Comparison of ENCODE assay signal across 8 cellular contexts in the genomic region with DNA sequence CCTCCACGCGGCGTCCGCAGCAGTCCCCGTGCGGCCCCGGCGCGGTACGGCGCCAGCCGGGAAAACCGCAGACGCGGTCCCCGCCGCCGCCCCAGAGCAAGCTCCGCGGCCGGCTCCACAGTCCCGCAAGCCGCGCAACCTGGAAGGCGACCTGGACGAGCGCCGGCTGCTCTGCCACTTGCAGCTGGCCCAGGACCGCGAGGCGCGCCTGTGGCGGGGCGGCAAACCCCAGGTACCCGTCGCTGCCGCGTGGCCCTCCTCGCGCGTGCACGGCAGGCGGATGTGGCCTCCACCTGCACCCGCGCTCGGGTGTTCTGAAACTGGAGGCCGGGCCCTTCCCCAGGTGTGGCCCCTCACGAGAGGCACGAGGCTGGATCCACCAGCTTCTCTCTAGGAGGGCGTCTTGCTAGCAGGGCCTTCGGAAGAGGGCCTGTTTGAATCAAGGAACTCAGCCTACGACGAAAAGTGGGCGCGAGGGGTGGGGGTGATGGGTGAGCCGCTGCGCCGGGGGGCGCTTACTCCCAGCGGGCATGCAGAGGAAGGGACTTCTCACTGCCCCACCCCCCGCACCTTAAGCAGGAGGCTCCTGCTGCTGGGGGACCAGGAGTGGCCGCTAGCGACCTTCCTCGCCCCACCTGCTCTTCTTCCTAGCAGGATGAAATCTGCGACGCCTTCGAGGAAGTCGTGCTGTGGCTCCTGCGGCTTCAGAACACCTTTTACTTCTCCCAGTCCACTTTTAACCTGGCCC. TPM values are rescaled to one million over a fixed set of nuclear protein-coding genes. Genes with fewer than 3 reads are reported as not detected.
DNase-seq lines count a peak whose midpoint lies in the region; ATAC-seq and TF ChIP-seq lines count a peak whose summit lies in the region.

No MANE protein-coding gene starts in this region.

- H3K4me1 Mint-ChIP-seq in CD4-positive, alpha-beta memory T cell, result peaks cover 8 to 28% (median 15%) of the 10 kb centered on the region in 4 donors
- H3K4me1 Mint-ChIP-seq in T-cell, result peaks cover 6 to 21% (median 19%) of the 10 kb centered on the region in 3 donors
- H3K4me1 Mint-ChIP-seq in neural crest cell, result no peaks in the 10 kb centered on the region

- no peaks in the 10 kb centered on the region for H3K9me3 Mint-ChIP-seq in CD4-positive, alpha-beta memory T cell
- no peaks in the 10 kb centered on the region for H3K9me3 Mint-ChIP-seq in T-cell
- H3K9me3 Mint-ChIP-seq in neural crest cell, result peaks cover 3% of the 10 kb centered on the region

- CTCF ChIA-PET in CD4-positive, alpha-beta memory T cell (lab: Charles Lee; ENCODE audit: partially characterized antibody), result interaction anchor here (0.7 to 3.2 kb wide), 12 partner anchors 8 to 257 kb away, joined by 3 to 55 read pairs (median 4); a partner anchor contains a TSS
- CTCF ChIA-PET in T-cell (lab: Charles Lee), result interaction anchor here in 1 of 2 donors (1.0 to 2.3 kb wide), 5 partner anchors 10 to 72 kb away, joined by 3 to 31 read pairs (median 3); a partner anchor contains a TSS

- peaks cover 7 to 12% of the 10 kb centered on the region in 2 donors for H3K36me3 Mint-ChIP-seq in CD4-positive, alpha-beta memory T cell
- H3K36me3 Mint-ChIP-seq in T-cell (peaks cover 14% of the 10 kb centered on the region), neural crest cell (ENCODE audit: low read depth) (peaks cover 4% of the 10 kb centered on the region)

- intact Hi-C loops in CD4-positive, alpha-beta memory T cell (cut with micrococcal nuclease), result loop anchor here (1.0 to 5.0 kb wide), 4 partner anchors 11 to 119 kb away; a partner anchor contains a TSS

- H3K36me3 ChIP-seq in CD4-positive, alpha-beta memory T cell (ENCODE audit: insufficient read depth, low read length), result no peaks in the 10 kb centered on the region

- H3K4me3 ChIP-seq in CD4-positive, alpha-beta memory T cell (ENCODE audit: low read length in 2 of 2), result peak overlapping the region in 1 of 2 donors; percentile 58

- TF ChIP-seq CTCF in neural crest cell (conservative IDR thresholded peaks at IDR 0.05), result no peak

- peak; percentile 56 to 68 (median 60) for ATAC-seq in T-cell (replicated peaks in 1 of 4)
- ATAC-seq in GM21360 (IDR thresholded peaks at IDR 0.05; ENCODE audit: unreplicated experiment), result no peak
- no peak for ATAC-seq in HG02884 (IDR thresholded peaks at IDR 0.05; ENCODE audit: unreplicated experiment)

- no peaks in the 10 kb centered on the region for H3K27me3 Mint-ChIP-seq in CD4-positive, alpha-beta memory T cell
- H3K27me3 Mint-ChIP-seq in T-cell, result no peaks in the 10 kb centered on the region
- peaks cover 74% of the 10 kb centered on the region for H3K27me3 Mint-ChIP-seq in neural crest cell (ENCODE audit: low read depth)

- peak; percentile 60 to 72 (median 70) for DNase-seq in CD4-positive, alpha-beta memory T cell
- DNase-seq in T-cell (peak; percentile 35 to 72 (median 52)), neural crest cell (ENCODE audit: low read depth, low spot score) (no peak), NCI-H510A (lab: John Stamatoyannopoulos, UW) (no peak), GM19238 (ENCODE audit: insufficient read length, low spot score) (no peak)
- peak; percentile 65 for DNase-seq in central memory CD4-positive, alpha-beta T cell

- POLR2A ChIA-PET in CD4-positive, alpha-beta memory T cell (lab: Charles Lee; ENCODE audit: partially characterized antibody), result interaction anchor here (0.6 to 5.8 kb wide), 27 partner anchors 9 to 379 kb away, joined by 3 to 91 read pairs (median 4); a partner anchor contains a TSS
- POLR2A ChIA-PET in T-cell (lab: Charles Lee), result interaction anchor here (1.0 to 1.7 kb wide), 3 partner anchors 9 to 15 kb away, joined by 3 to 8 read pairs (median 3); a partner anchor contains a TSS

- H3K4me1 ChIP-seq in CD4-positive, alpha-beta memory T cell (ENCODE audit: insufficient read depth, low read length), result peaks cover 7% of the 10 kb centered on the region

- peak overlapping the region; percentile 64 to 79 (median 70) for H3K4me3 Mint-ChIP-seq in CD4-positive, alpha-beta memory T cell
- H3K4me3 Mint-ChIP-seq in T-cell (peak overlapping the region; percentile 65 to 74 (median 71)), neural crest cell (peak overlapping the region; percentile 41)

- no peaks in the 10 kb centered on the region for H3K9me3 ChIP-seq in CD4-positive, alpha-beta memory T cell (ENCODE audit: control insufficient read depth in 1 of 2, low read length in 2 of 2)

- peak overlapping the region; percentile 61 for H3K27ac ChIP-seq in CD4-positive, alpha-beta memory T cell (ENCODE audit: low read depth, low read length)

- H3K27ac Mint-ChIP-seq in CD4-positive, alpha-beta memory T cell, result peak overlapping the region; percentile 74 to 84 (median 75)
- peak overlapping the region; percentile 50 to 76 for H3K27ac Mint-ChIP-seq in T-cell
- no peak overlapping the region for H3K27ac Mint-ChIP-seq in neural crest cell (ENCODE audit: unreplicated experiment)

- H3K27me3 ChIP-seq in CD4-positive, alpha-beta memory T cell (ENCODE audit: insufficient read depth, low read length), result no peaks in the 10 kb centered on the region

RNA-seq across cellular contexts. Expression of a gene that starts 0.6 kb away (rescaled TPM):
- 10 to 100 TPM; 12.5 to 13.0 TPM for total RNA-seq in CD4-positive, alpha-beta memory T cell
- polyA plus RNA-seq in CD4-positive, alpha-beta memory T cell, result 1 to 10 TPM in 1 of 2 donors, under 1 TPM in 1; 0.86 to 3.1 TPM
- 10 to 100 TPM in 3 of 5 donors, 1 to 10 TPM in 2; 5.8 to 13.8 (median 11.0) TPM for total RNA-seq in T-cell
- total RNA-seq in neural crest cell, result not detected in 2 replicates

RNA-seq across cellular contexts. Expression of a gene that starts 10.5 kb away (rescaled TPM):
- 10 to 100 TPM; 18.7 to 25.9 TPM for total RNA-seq in CD4-positive, alpha-beta memory T cell
- 10 to 100 TPM in 1 of 2 donors, 1 to 10 TPM in 1; 9.7 to 18.3 TPM for polyA plus RNA-seq in CD4-positive, alpha-beta memory T cell
- 10 to 100 TPM; 13.8 to 15.9 (median 15.2) TPM for total RNA-seq in T-cell
- 22.6 and 23.8 TPM in 2 replicates for total RNA-seq in neural crest cell

RNA-seq across cellular contexts. Expression of a gene that starts 29.2 kb away (rescaled TPM):
- total RNA-seq in CD4-positive, alpha-beta memory T cell, result 10 to 100 TPM; 12.6 to 13.8 TPM
- 1 to 10 TPM; 1.1 to 3.3 TPM for polyA plus RNA-seq in CD4-positive, alpha-beta memory T cell
- total RNA-seq in T-cell (10 to 100 TPM in 4 of 5 donors, 1 to 10 TPM in 1; 6.6 to 12.4 (median 11.0) TPM), neural crest cell (71.1 and 71.4 TPM in 2 replicates)

Comparison
In these comparisons a context has a peak if more than half of its experiments do, and no peak if none do; other contexts are left out.
1. DNase-seq: peak in CD4-positive, alpha-beta memory T cell (5 of 5), T-cell (34 of 34) and central memory CD4-positive, alpha-beta T cell (single experiment); none in neural crest cell (single experiment), NCI-H510A (single experiment) and GM19238 (single experiment).
2. ATAC-seq: peak in T-cell (4 of 4); none in GM21360 (single experiment) and HG02884 (single experiment).
3. Peak in every context shown above with its lines, with median percentiles within 50 percentile points of each other: H3K4me3 Mint-ChIP-seq.